In the genomic region with DNA sequence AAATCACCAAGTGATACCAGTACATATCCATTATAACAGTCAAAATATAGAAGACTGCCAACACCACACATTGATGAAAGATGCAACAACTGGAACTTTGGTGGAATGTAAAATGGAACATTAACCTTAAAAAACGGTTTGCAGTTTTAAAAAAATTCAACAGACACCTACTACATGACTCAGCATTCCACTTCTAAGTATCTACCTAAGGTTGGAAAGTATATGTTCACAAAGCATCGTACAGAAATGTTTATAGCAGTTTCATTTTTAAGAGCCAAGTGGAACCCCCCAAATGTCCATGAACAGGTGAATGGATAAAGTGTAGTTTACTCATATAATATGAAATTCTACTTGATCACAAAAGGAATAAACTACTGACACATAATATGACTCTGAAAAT, we compare ENCODE assay signal across 9 cellular contexts.
"Had no signal": no experiment of that assay in that cellular context is flagged by ENCODE, and none has a peak within 500 bp of the region (broad histone marks: within the 10 kb centered on the region; RNA-seq: fewer than 3 reads in every experiment).

No MANE protein-coding gene starts in this region.

- FAIRE-seq: H1, H54, HTR-8/SVneo had no signal

- H3K9ac ChIP-seq: GM23248, KMS-11 had no signal

- H3K27ac ChIP-seq: GM23248, KMS-11 had no signal

- H2AFZ ChIP-seq: GM23248 had no signal

- H3K4me2 ChIP-seq: KMS-11 had no signal

- DNase-seq: GM23248, H9, HCEC 1CT, Karpas-422, KBM-7 had no signal

- H3K4me3 ChIP-seq: GM23248 had no signal
